ENCODE assay signal across 7 cellular contexts in genomic region chr16:9134739-9135138, GRCh38. TPM values are rescaled to one million over a fixed set of nuclear protein-coding genes. Genes with fewer than 3 reads are reported as not detected.
A peak's percentile ranks its signal among the peaks of the same experiment; 100 is the strongest.
DNase-seq lines count a peak whose midpoint lies in the region; ATAC-seq and TF ChIP-seq lines count a peak whose summit lies in the region.

No MANE protein-coding gene starts in this region.

- TF ChIP-seq CTCF in GM12872 (IDR thresholded peaks at IDR 0.05; ENCODE audit: insufficient read depth, low read depth, low read length) (peak; percentile 88), dorsolateral prefrontal cortex (IDR thresholded peaks at IDR 0.05 in 54 of 56, conservative IDR thresholded peaks at IDR 0.05 in 2 of 56; ENCODE audit: low read depth in 1 of 56, partially characterized antibody in 56 of 56) (peak in 53 of 56 donors; percentile 35 to 74 (median 53))

- peaks cover 24% of the 10 kb centered on the region for H3K4me1 Mint-ChIP-seq in activated CD4-positive, alpha-beta T cell treated with anti-CD3 and anti-CD28 coated beads for 36 hours
- H3K4me1 Mint-ChIP-seq in stimulated activated memory B cell treated with anti-CD40 and anti-IgM and Interleukin-4, amounts not matched to agents 10 μg/mL and 1 μg/mL and 100 μg/mL, for 72 hours, result peaks cover 36% of the 10 kb centered on the region

- CTCF ChIA-PET in activated CD4-positive, alpha-beta T cell treated with anti-CD3 and anti-CD28 coated beads for 36 hours (lab: Charles Lee), result interaction anchor here (0.5 to 2.7 kb wide), 22 partner anchors 9 to 480 kb away, joined by 3 to 27 read pairs (median 3); no protein-coding TSS in a partner anchor

- no peaks in the 10 kb centered on the region for H3K27me3 Mint-ChIP-seq in activated CD4-positive, alpha-beta T cell treated with anti-CD3 and anti-CD28 coated beads for 36 hours
- peaks cover 9% of the 10 kb centered on the region for H3K27me3 Mint-ChIP-seq in stimulated activated memory B cell treated with anti-CD40 and anti-IgM and Interleukin-4, amounts not matched to agents 10 μg/mL and 1 μg/mL and 100 μg/mL, for 72 hours

- DNase-seq in NCI-H2171 treated with DMSO at 0.1 percent for 48 hours (lab: John Stamatoyannopoulos, UW), result peak; percentile 53
- peak; percentile 83 for DNase-seq in activated CD4-positive, alpha-beta T cell treated with anti-CD3 and anti-CD28 coated beads for 36 hours
- DNase-seq in dorsolateral prefrontal cortex, result peak in 5 of 10 donors; percentile 30 to 62 (median 39)
- DNase-seq in midbrain (lab: John Stamatoyannopoulos, UW), result peak; percentile 20

- H3K4me3 ChIP-seq in dorsolateral prefrontal cortex, result no peak overlapping the region

- H3K27ac ChIP-seq in dorsolateral prefrontal cortex, result no peak overlapping the region

- POLR2A ChIA-PET in activated CD4-positive, alpha-beta T cell treated with anti-CD3 and anti-CD28 coated beads for 36 hours (lab: Charles Lee), result interaction anchor here (1.0 kb wide), 1 partner anchor 198 kb away, joined by 5 read pairs; no protein-coding TSS in a partner anchor

- ATAC-seq in HG02798 (IDR thresholded peaks at IDR 0.05; ENCODE audit: poor library complexity, unreplicated experiment), result peak; percentile 48
- ATAC-seq in activated CD4-positive, alpha-beta T cell treated with anti-CD3 and anti-CD28 coated beads for 36 hours, result peak; percentile 88
- peak; percentile 82 for ATAC-seq in stimulated activated memory B cell treated with anti-CD40 and anti-IgM and Interleukin-4, amounts not matched to agents 10 μg/mL and 1 μg/mL and 100 μg/mL, for 72 hours

- intact Hi-C loops in activated CD4-positive, alpha-beta T cell treated with anti-CD3 and anti-CD28 coated beads for 36 hours (cut with DNase I, micrococcal nuclease), result loop anchor here (1.0 to 10.0 kb wide), 7 partner anchors 126 to 1370 kb away; partner anchors contain the start of genes ABAT (in 1 of the 2) and GRIN2A (in 1 of the 2)
- intact Hi-C loops in dorsolateral prefrontal cortex (cut with DNase I), result loop anchor here in 1 of 2 donors (10.0 kb wide), 2 partner anchors 470 to 570 kb away; no protein-coding TSS in a partner anchor

- H3K4me3 Mint-ChIP-seq in activated CD4-positive, alpha-beta T cell treated with anti-CD3 and anti-CD28 coated beads for 36 hours, result no peak overlapping the region
- H3K4me3 Mint-ChIP-seq in stimulated activated memory B cell treated with anti-CD40 and anti-IgM and Interleukin-4, amounts not matched to agents 10 μg/mL and 1 μg/mL and 100 μg/mL, for 72 hours, result peak overlapping the region; percentile 0

- no peaks in the 10 kb centered on the region for H3K9me3 Mint-ChIP-seq in activated CD4-positive, alpha-beta T cell treated with anti-CD3 and anti-CD28 coated beads for 36 hours (ENCODE audit: low read depth)
- H3K9me3 Mint-ChIP-seq in stimulated activated memory B cell treated with anti-CD40 and anti-IgM and Interleukin-4, amounts not matched to agents 10 μg/mL and 1 μg/mL and 100 μg/mL, for 72 hours, result no peaks in the 10 kb centered on the region

- H3K27ac Mint-ChIP-seq in activated CD4-positive, alpha-beta T cell treated with anti-CD3 and anti-CD28 coated beads for 36 hours, result no peak overlapping the region
- H3K27ac Mint-ChIP-seq in stimulated activated memory B cell treated with anti-CD40 and anti-IgM and Interleukin-4, amounts not matched to agents 10 μg/mL and 1 μg/mL and 100 μg/mL, for 72 hours, result peak overlapping the region; percentile 36

- no peaks in the 10 kb centered on the region for H3K36me3 Mint-ChIP-seq in activated CD4-positive, alpha-beta T cell treated with anti-CD3 and anti-CD28 coated beads for 36 hours (ENCODE audit: low read depth)
- H3K36me3 Mint-ChIP-seq in stimulated activated memory B cell treated with anti-CD40 and anti-IgM and Interleukin-4, amounts not matched to agents 10 μg/mL and 1 μg/mL and 100 μg/mL, for 72 hours, result peaks cover 5% of the 10 kb centered on the region

- H3K27me3 ChIP-seq in dorsolateral prefrontal cortex, result no peaks in the 10 kb centered on the region

RNA-seq across cellular contexts. Expression of gene HAPSTR1, which starts 43.3 kb away (rescaled TPM):
- total RNA-seq in activated CD4-positive, alpha-beta T cell treated with anti-CD3 and anti-CD28 coated beads for 36 hours, result 10 to 100 TPM; 42.4 to 51.4 TPM
- 100 to 1,000 TPM in 16 of 120 experiments, 10 to 100 TPM in 104; 60.1 to 117 (median 88.9) TPM for total RNA-seq in dorsolateral prefrontal cortex
